20 cellular contexts compared by ENCODE assay signal in the genomic region with DNA sequence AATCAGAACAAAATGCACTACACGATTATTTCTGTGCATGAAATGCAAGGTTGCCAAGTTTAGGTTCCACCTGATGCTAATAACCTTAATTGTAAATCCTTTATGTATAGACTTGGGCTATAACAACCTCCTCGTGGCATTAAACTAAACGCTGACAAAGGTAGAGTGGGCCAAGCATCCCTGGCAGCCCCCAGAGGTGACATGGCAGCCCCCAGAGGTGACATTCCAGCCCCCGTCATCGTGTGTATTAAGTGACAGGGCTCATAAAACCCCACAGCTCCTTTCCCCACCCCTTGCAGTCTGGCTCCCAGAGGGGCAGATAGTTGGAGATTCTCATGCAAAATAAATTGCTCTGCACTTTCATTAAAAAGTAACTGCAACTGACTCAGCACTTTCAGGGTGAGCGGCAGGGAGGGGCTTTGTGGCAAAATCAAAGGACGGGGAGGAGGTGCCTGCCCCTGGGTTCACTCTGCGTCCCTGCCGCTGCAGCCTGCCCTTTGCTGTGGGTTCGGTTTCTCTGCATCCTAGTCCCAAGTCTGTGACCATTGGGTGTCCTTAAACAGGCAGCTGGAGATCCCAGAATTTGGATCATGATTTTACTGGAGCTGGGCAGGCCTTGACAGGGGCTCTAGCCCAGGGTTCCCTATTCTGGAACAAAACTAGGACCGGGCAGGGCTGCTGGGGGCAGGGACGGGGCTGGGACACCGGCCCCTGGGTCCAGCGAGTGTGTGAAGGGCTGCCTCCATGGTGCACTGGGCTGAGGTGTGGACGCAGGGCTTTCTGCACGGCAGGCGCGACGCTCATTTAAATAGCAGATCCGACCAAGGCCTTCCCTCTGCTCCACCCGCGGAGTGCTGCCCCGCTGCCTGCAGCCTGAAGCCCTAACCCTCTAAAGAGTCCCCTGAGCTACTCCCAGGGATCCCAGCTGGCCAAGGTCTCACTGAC.
A peak's percentile ranks its signal among the peaks of the same experiment; 100 is the strongest.
DNase-seq lines count a peak whose midpoint lies in the region; ATAC-seq and TF ChIP-seq lines count a peak whose summit lies in the region.
"Had no signal": no experiment of that assay in that cellular context is flagged by ENCODE, and none has a peak within 500 bp of the region (broad histone marks: within the 10 kb centered on the region; RNA-seq: fewer than 3 reads in every experiment).

No MANE protein-coding gene starts in this region.

- no peaks in the 10 kb centered on the region for H3K36me3 Mint-ChIP-seq in nephron progenitor cell (ENCODE audit: low read depth)

- no peak overlapping the region for H2AK5ac ChIP-seq in IMR-90 (ENCODE audit: low read depth, low read length)

- H3K23ac ChIP-seq in IMR-90 (ENCODE audit: low read depth, low read length): no peak overlapping the region

- H3K9me3 ChIP-seq in BLaER1: no peaks in the 10 kb centered on the region
- H3K9me3 ChIP-seq in IMR-90 (ENCODE audit: control insufficient read depth, insufficient read depth, low read length): peaks cover 2% of the 10 kb centered on the region; the same call in 1 of the 2 replicates
- no peaks in the 10 kb centered on the region for H3K9me3 ChIP-seq in iPS-18a (ENCODE audit: control insufficient read depth, low read depth, low read length)
- H3K9me3 ChIP-seq in ovary: no peaks in the 10 kb centered on the region
- H3K9me3 ChIP-seq: SJCRH30 had no signal

- no peak overlapping the region for H3K27ac ChIP-seq in BLaER1
- no peak overlapping the region for H3K27ac ChIP-seq in IMR-90 (ENCODE audit: insufficient read depth, low read length)
- no peak overlapping the region for H3K27ac ChIP-seq in iPS-18a (ENCODE audit: low read length)
- H3K27ac ChIP-seq in ovary: no peak overlapping the region
- H3K27ac ChIP-seq: GM23248, SJCRH30, skin epidermis, WERI-Rb-1 had no signal

- H3K27me3 Mint-ChIP-seq in nephron progenitor cell (ENCODE audit: low read depth, poor library complexity): peaks cover 10% of the 10 kb centered on the region

- no peak for TF ChIP-seq EP300 in ovary (IDR thresholded peaks at IDR 0.05)

- no peak for ATAC-seq in IMR-90 (ENCODE audit: low read depth)

- TF ChIP-seq RAD21 in IMR-90 (IDR thresholded peaks at IDR 0.05; ENCODE audit: low read length): no peak

- no peaks in the 10 kb centered on the region for H3K9me3 Mint-ChIP-seq in nephron progenitor cell

- no peaks in the 10 kb centered on the region for H3K9me1 ChIP-seq in IMR-90 (ENCODE audit: insufficient read depth, low read length)

- no peak overlapping the region for H4K91ac ChIP-seq in IMR-90 (ENCODE audit: insufficient read depth, low read depth, low read length)

- no peak overlapping the region for H2BK20ac ChIP-seq in IMR-90 (ENCODE audit: low read depth, low read length)

- no peak overlapping the region for H2BK5ac ChIP-seq in IMR-90 (ENCODE audit: low read depth, low read length, poor library complexity, severe bottlenecking)

- intact Hi-C loops in IMR-90 (cut with micrococcal nuclease) (no loop called here), ovary (cut with DNase I) (no loop called here)

- CTCF ChIA-PET in IMR-90 (lab: Yijun Ruan, JAX): no interaction called here

- TF ChIP-seq CTCF in IMR-90 (conservative IDR thresholded peaks at IDR 0.05; ENCODE audit: low read depth, low read length) (no peak), nephron progenitor cell (IDR thresholded peaks at IDR 0.05) (no peak), ovary (IDR thresholded peaks at IDR 0.05) (no peak)

- peaks cover 49% of the 10 kb centered on the region for H3K4me1 ChIP-seq in BLaER1
- no peaks in the 10 kb centered on the region for H3K4me1 ChIP-seq in IMR-90 (ENCODE audit: control insufficient read depth, insufficient read depth, low read length)
- peaks cover 39% of the 10 kb centered on the region for H3K4me1 ChIP-seq in iPS-18a (ENCODE audit: control insufficient read depth, low read depth, low read length)
- H3K4me1 ChIP-seq in ovary (ENCODE audit: insufficient read depth): no peaks in the 10 kb centered on the region

- no peak overlapping the region for H2BK15ac ChIP-seq in IMR-90 (ENCODE audit: low read depth, low read length)

- H3K9ac ChIP-seq in BLaER1 (no peak overlapping the region), IMR-90 (ENCODE audit: low read depth, low read length) (no peak overlapping the region), iPS-18a (ENCODE audit: low read length) (peak overlapping the region; percentile 30)
- H3K9ac ChIP-seq: GM23248 had no signal

- BruUV-seq in IMR-90 (replicated peaks; lab: Mats Ljungman, UMichigan): no TSS peak

- no peak overlapping the region for H3K27ac Mint-ChIP-seq in nephron progenitor cell

- POLR2A ChIA-PET in IMR-90 (lab: Charles Lee; ENCODE audit: unreplicated experiment): no interaction called here

- in situ Hi-C loops in IMR-90 (cut with MboI; ENCODE audit: low sequenced_read_pairs): no loop called here

- dilution Hi-C loops in IMR-90 (cut with HindIII; ENCODE audit: low sequenced_read_pairs, unreplicated experiment): no loop called here

- peak overlapping the region; percentile 58 for H3K4me3 Mint-ChIP-seq in nephron progenitor cell

- no peak overlapping the region for H3K56ac ChIP-seq in IMR-90 (ENCODE audit: extremely low read depth, insufficient read depth, low read length)

- H4K5ac ChIP-seq in IMR-90 (ENCODE audit: low read depth, low read length): no peak overlapping the region

- no peak overlapping the region for H3K14ac ChIP-seq in IMR-90 (replicated peaks; ENCODE audit: low read depth, low read length)

- H3K4ac ChIP-seq in IMR-90 (ENCODE audit: low read depth, low read length): no peak overlapping the region

- H3K27me3 ChIP-seq in BLaER1 (no peaks in the 10 kb centered on the region), IMR-90 (ENCODE audit: control insufficient read depth, insufficient read depth, low read length) (no peaks in the 10 kb centered on the region), iPS-18a (ENCODE audit: control insufficient read depth, insufficient read depth, low read length) (peaks cover 16% of the 10 kb centered on the region), ovary (no peaks in the 10 kb centered on the region)

- H3K4me3 ChIP-seq in BLaER1: no peak overlapping the region
- H3K4me3 ChIP-seq in IMR-90 (ENCODE audit: insufficient read depth, low read depth, low read length): no peak overlapping the region
- peak overlapping the region; percentile 35 for H3K4me3 ChIP-seq in iPS-18a (ENCODE audit: low read length)
- H3K4me3 ChIP-seq in ovary: no peak overlapping the region
- H3K4me3 ChIP-seq: GM23248, SJCRH30, skin epidermis had no signal

- H3K36me3 ChIP-seq in BLaER1: no peaks in the 10 kb centered on the region
- H3K36me3 ChIP-seq in IMR-90 (ENCODE audit: control insufficient read depth, insufficient read depth, low read length): no peaks in the 10 kb centered on the region
- H3K36me3 ChIP-seq in iPS-18a (ENCODE audit: control insufficient read depth, low read depth, low read length): no peaks in the 10 kb centered on the region
- H3K36me3 ChIP-seq in ovary: no peaks in the 10 kb centered on the region
- H3K36me3 ChIP-seq: SJCRH30, WERI-Rb-1 had no signal

- no peak overlapping the region for H2BK120ac ChIP-seq in IMR-90 (ENCODE audit: low read depth, low read length)

- peaks cover 88% of the 10 kb centered on the region for H3K4me1 Mint-ChIP-seq in nephron progenitor cell

- no peaks in the 10 kb centered on the region for H3K79me1 ChIP-seq in IMR-90 (ENCODE audit: low read depth in 1 of 2, low read length in 2 of 2)

- no peak overlapping the region for H3K18ac ChIP-seq in IMR-90 (ENCODE audit: low read depth, low read length)

- TF ChIP-seq POLR2A in IMR-90 (IDR thresholded peaks at IDR 0.05; ENCODE audit: low read depth, low read length): no peak
- no peak for TF ChIP-seq POLR2A in ovary (IDR thresholded peaks at IDR 0.05)

- 71% methylated on average over 10 of the region's 23 CpGs; no CpG with 5 or more reads in 1 of the 2 experiments for WGBS in IMR-90 (ENCODE audit: extremely low coverage in 2 of 2, insufficient read length in 1 of 2), 2 experiments
- 75 to 87% (median 84%) methylated on average over 23 of the region's 23 CpGs for WGBS in ovary, 3 donors

- H3K4me2 ChIP-seq in BLaER1 (peak overlapping the region; percentile 53), IMR-90 (ENCODE audit: low read depth, low read length) (no peak overlapping the region)

- H2AK9ac ChIP-seq in IMR-90 (replicated peaks; ENCODE audit: low read depth, low read length, poor library complexity): no peak overlapping the region

- DNase-seq in IMR-90: no peak
- DNase-seq in nephron progenitor cell: no peak
- no peak for DNase-seq in NCI-H345 treated with DMSO at 0.1 percent for 48 hours (lab: John Stamatoyannopoulos, UW; ENCODE audit: unreplicated experiment)
- DNase-seq in ovary: no peak
- DNase-seq in activated CD4-positive, alpha-beta T cell treated with anti-CD3 and anti-CD28 coated beads, Interleukin-2, amount 50 U/mL, for 4 hours: no peak
- DNase-seq in cerebellum (ENCODE audit: low spot score): no peak
- DNase-seq: activated CD4-positive, alpha-beta T cell treated with anti-CD3 and anti-CD28 coated beads, Interleukin-2, amount 50 U/mL, for 48 hours; activated naive CD4-positive, alpha-beta T cell; caudate nucleus; erythroblast; foreskin melanocyte; GM23248; NCI-H1417 treated with DMSO at 0.1 percent for 48 hours; NCI-H748 treated with DMSO at 0.1 percent for 48 hours; SJCRH30; stimulated activated CD4-positive, alpha-beta T cell treated with anti-CD3 and anti-CD28 coated beads, Interleukin-2, amount 100 ng/mL, for 48 hours; WERI-Rb-1 had no signal

- no peak overlapping the region for H2AFZ ChIP-seq in IMR-90 (replicated peaks; ENCODE audit: low read length, poor library complexity)
- H2AFZ ChIP-seq: GM23248 had no signal

- H4K8ac ChIP-seq in IMR-90 (ENCODE audit: low read depth in 2 of 2, low read length in 2 of 2): no peak overlapping the region

- H4K20me1 ChIP-seq in BLaER1: no peaks in the 10 kb centered on the region
- H4K20me1 ChIP-seq in IMR-90 (ENCODE audit: insufficient read depth, low read length): no peaks in the 10 kb centered on the region

TF ChIP-seq in IMR-90, 13 proteins besides CTCF, POLR2A, EP300 and RAD21:
- TF ChIP-seq MXI1 (IDR thresholded peaks at IDR 0.05; ENCODE audit: borderline replicate concordance, low read depth, low read length) (no peak), MAFK (IDR thresholded peaks at IDR 0.05; ENCODE audit: low read depth, low read length) (peak; percentile 80)
- TF ChIP-seq, protein P1, sequence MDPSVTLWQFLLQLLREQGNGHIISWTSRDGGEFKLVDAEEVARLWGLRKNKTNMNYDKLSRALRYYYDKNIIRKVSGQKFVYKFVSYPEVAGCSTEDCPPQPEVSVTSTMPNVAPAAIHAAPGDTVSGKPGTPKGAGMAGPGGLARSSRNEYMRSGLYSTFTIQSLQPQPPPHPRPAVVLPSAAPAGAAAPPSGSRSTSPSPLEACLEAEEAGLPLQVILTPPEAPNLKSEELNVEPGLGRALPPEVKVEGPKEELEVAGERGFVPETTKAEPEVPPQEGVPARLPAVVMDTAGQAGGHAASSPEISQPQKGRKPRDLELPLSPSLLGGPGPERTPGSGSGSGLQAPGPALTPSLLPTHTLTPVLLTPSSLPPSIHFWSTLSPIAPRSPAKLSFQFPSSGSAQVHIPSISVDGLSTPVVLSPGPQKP (IDR thresholded peaks at IDR 0.05; ENCODE audit: borderline replicate concordance, low read depth, low read length): no peak
